Comparison of ENCODE assay signal across 17 cellular contexts in the genomic region with DNA sequence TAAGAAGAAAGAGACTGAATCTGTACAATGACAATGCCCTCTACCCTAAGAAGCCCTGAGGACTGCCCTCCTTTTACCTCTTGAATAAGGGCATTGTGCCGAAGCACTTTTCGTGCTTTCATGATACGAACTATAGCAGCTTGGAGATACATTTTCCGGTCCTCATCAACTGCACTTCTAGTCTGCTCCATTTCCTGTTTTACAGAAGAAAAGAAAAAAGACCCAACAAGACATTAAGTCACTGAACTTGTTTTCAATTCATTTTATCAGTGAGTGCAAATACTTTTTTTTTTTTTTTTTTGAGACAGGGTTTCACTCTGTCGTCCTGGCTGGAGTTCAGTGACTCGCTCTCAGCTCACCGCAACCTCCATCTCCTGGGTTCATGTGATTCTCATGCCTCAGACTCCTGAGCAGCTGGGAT.
DNase-seq lines count a peak whose midpoint lies in the region; ATAC-seq and TF ChIP-seq lines count a peak whose summit lies in the region.
"Had no signal": no experiment of that assay in that cellular context is flagged by ENCODE, and none has a peak within 500 bp of the region (broad histone marks: within the 10 kb centered on the region; RNA-seq: fewer than 3 reads in every experiment).

No MANE protein-coding gene starts in this region.

- ATAC-seq in activated T-cell treated with anti-CD3 and anti-CD28 coated beads, Interleukin-2, amount 50 U/mL, for 72 hours (replicated peaks in 1 of 2): peak; percentile 25 to 36
- peak; percentile 83 for ATAC-seq in foreskin keratinocyte
- ATAC-seq in gastrocnemius medialis: no peak
- ATAC-seq: GM12878; Panc1; stimulated activated naive CD8-positive, alpha-beta T cell treated with anti-CD3 and anti-CD28 coated beads, Interleukin-15, amount 100 ng/mL, for 72 hours; WTC11 had no signal

- in situ Hi-C loops in gastrocnemius medialis (cut with MboI; ENCODE audit: low sequenced_read_pairs in 4 of 4): no loop called here

- intact Hi-C loops in gastrocnemius medialis (cut with DNase I; ENCODE audit: low total_unique reads): no loop called here

- no peaks in the 10 kb centered on the region for H3K9me3 Mint-ChIP-seq in activated T-cell treated with anti-CD3 and anti-CD28 coated beads, Interleukin-2, amount 50 U/mL, for 72 hours
- H3K9me3 Mint-ChIP-seq: stimulated activated naive CD8-positive, alpha-beta T cell treated with anti-CD3 and anti-CD28 coated beads, Interleukin-15, amount 100 ng/mL, for 72 hours; WTC11 had no signal

- H3K27me3 ChIP-seq in foreskin keratinocyte (no peaks in the 10 kb centered on the region), gastrocnemius medialis (no peaks in the 10 kb centered on the region), right atrium auricular region (no peaks in the 10 kb centered on the region)

- H3K4me3 ChIP-seq in gastrocnemius medialis: no peak overlapping the region
- H3K4me3 ChIP-seq in right atrium auricular region: no peak overlapping the region
- H3K4me3 ChIP-seq: GM12878 had no signal

- no peak for TF ChIP-seq POLR2A in gastrocnemius medialis (IDR thresholded peaks at IDR 0.05)

- H3K36me3 Mint-ChIP-seq in activated T-cell treated with anti-CD3 and anti-CD28 coated beads, Interleukin-2, amount 50 U/mL, for 72 hours (ENCODE audit: insufficient read depth in 2 of 2): peaks cover 2 to 11% of the 10 kb centered on the region in 2 donors

- TF ChIP-seq CTCF in foreskin keratinocyte (conservative IDR thresholded peaks at IDR 0.05): no peak
- no peak for TF ChIP-seq CTCF in gastrocnemius medialis (IDR thresholded peaks at IDR 0.05 in 4 of 5, conservative IDR thresholded peaks at IDR 0.05 in 1 of 5)
- TF ChIP-seq CTCF in right atrium auricular region (IDR thresholded peaks at IDR 0.05): no peak

- H3K27ac ChIP-seq in foreskin keratinocyte: no peak overlapping the region
- no peak overlapping the region for H3K27ac ChIP-seq in gastrocnemius medialis
- H3K27ac ChIP-seq in right atrium auricular region: no peak overlapping the region

- H3K4me1 Mint-ChIP-seq in activated T-cell treated with anti-CD3 and anti-CD28 coated beads, Interleukin-2, amount 50 U/mL, for 72 hours (ENCODE audit: low read depth): peaks cover 15% of the 10 kb centered on the region
- H3K4me1 Mint-ChIP-seq: stimulated activated naive CD8-positive, alpha-beta T cell treated with anti-CD3 and anti-CD28 coated beads, Interleukin-15, amount 100 ng/mL, for 72 hours had no signal

- no peaks in the 10 kb centered on the region for H3K27me3 Mint-ChIP-seq in activated T-cell treated with anti-CD3 and anti-CD28 coated beads, Interleukin-2, amount 50 U/mL, for 72 hours (ENCODE audit: low read depth)
- H3K27me3 Mint-ChIP-seq: stimulated activated naive CD8-positive, alpha-beta T cell treated with anti-CD3 and anti-CD28 coated beads, Interleukin-15, amount 100 ng/mL, for 72 hours had no signal

- peak overlapping the region; percentile 85 for H3K27ac Mint-ChIP-seq in activated T-cell treated with anti-CD3 and anti-CD28 coated beads, Interleukin-2, amount 50 U/mL, for 72 hours
- H3K27ac Mint-ChIP-seq: WTC11 had no signal

- DNase-seq in activated CD4-positive, alpha-beta T cell treated with anti-CD3 and anti-CD28 coated beads for 48 hours: peak; percentile 9
- DNase-seq in activated CD4-positive, alpha-beta T cell treated with anti-CD3 and anti-CD28 coated beads, Interleukin-2, amount 50 U/mL, for 48 hours: no peak
- DNase-seq in HT1080 (ENCODE audit: low read depth) (peak; percentile 88), foreskin keratinocyte (peak in 1 of 2 donors; percentile 52), gastrocnemius medialis (no peak), DMS153 treated with DMSO at 0.1 percent for 48 hours (lab: John Stamatoyannopoulos, UW; ENCODE audit: unreplicated experiment) (no peak), right atrium auricular region (ENCODE audit: low spot score) (no peak)
- no peak for DNase-seq in activated T-cell treated with anti-CD3 and anti-CD28 coated beads, Interleukin-2, amount 50 U/mL, for 72 hours
- DNase-seq: amygdala; KBM-7; mesendoderm; NCI-H1105; NCI-H82; stimulated activated naive CD8-positive, alpha-beta T cell treated with anti-CD3 and anti-CD28 coated beads, Interleukin-15, amount 100 ng/mL, for 72 hours had no signal

- peaks cover 7% of the 10 kb centered on the region for H3K4me1 ChIP-seq in foreskin keratinocyte
- H3K4me1 ChIP-seq in gastrocnemius medialis: no peaks in the 10 kb centered on the region
- no peaks in the 10 kb centered on the region for H3K4me1 ChIP-seq in right atrium auricular region

- H3K36me3 ChIP-seq in gastrocnemius medialis (peaks cover 0 to 51% of the 10 kb centered on the region in 2 donors), right atrium auricular region (peaks cover 32% of the 10 kb centered on the region)

- H3K9me3 ChIP-seq in gastrocnemius medialis: no peaks in the 10 kb centered on the region
- no peaks in the 10 kb centered on the region for H3K9me3 ChIP-seq in right atrium auricular region

- H3K4me3 Mint-ChIP-seq in activated T-cell treated with anti-CD3 and anti-CD28 coated beads, Interleukin-2, amount 50 U/mL, for 72 hours: peak overlapping the region; percentile 20 to 34
- H3K4me3 Mint-ChIP-seq: stimulated activated naive CD8-positive, alpha-beta T cell treated with anti-CD3 and anti-CD28 coated beads, Interleukin-15, amount 100 ng/mL, for 72 hours had no signal

Comparison
In these comparisons a context has a peak if more than half of its experiments do, and no peak if none do; other contexts are left out.
1. DNase-seq: peak in activated CD4-positive, alpha-beta T cell treated with anti-CD3 and anti-CD28 coated beads for 48 hours (single experiment) and HT1080 (single experiment); none in activated CD4-positive, alpha-beta T cell treated with anti-CD3 and anti-CD28 coated beads, Interleukin-2, amount 50 U/mL, for 48 hours (0 of 2), activated T-cell treated with anti-CD3 and anti-CD28 coated beads, Interleukin-2, amount 50 U/mL, for 72 hours (0 of 2), gastrocnemius medialis (0 of 2), DMS153 treated with DMSO at 0.1 percent for 48 hours (single experiment) and right atrium auricular region (single experiment).
2. ATAC-seq: peak in activated T-cell treated with anti-CD3 and anti-CD28 coated beads, Interleukin-2, amount 50 U/mL, for 72 hours (2 of 2) and foreskin keratinocyte (single experiment); none in gastrocnemius medialis (0 of 2).